10 cellular contexts compared by ENCODE assay signal in genomic region chr4:168632246-168632832, GRCh38.
DNase-seq lines count a peak whose midpoint lies in the region; ATAC-seq and TF ChIP-seq lines count a peak whose summit lies in the region.
"Had no signal": no experiment of that assay in that cellular context is flagged by ENCODE, and none has a peak within 500 bp of the region (broad histone marks: within the 10 kb centered on the region; RNA-seq: fewer than 3 reads in every experiment).

No MANE protein-coding gene starts in this region.

- H3K4me3 Mint-ChIP-seq in naive thymus-derived CD4-positive, alpha-beta T cell = peak overlapping the region in 8 of 10 donors; percentile 15 to 61 (median 48)
- H3K4me3 Mint-ChIP-seq: memory B cell had no signal

- POLR2A ChIA-PET in naive thymus-derived CD4-positive, alpha-beta T cell (lab: Charles Lee) = no interaction called here

- no peaks in the 10 kb centered on the region for H3K36me3 Mint-ChIP-seq in naive thymus-derived CD4-positive, alpha-beta T cell
- H3K36me3 Mint-ChIP-seq: memory B cell had no signal

- peaks cover 0 to 30% (median 0%) of the 10 kb centered on the region in 9 donors for H3K27me3 ChIP-seq in heart left ventricle
- peaks cover 0 to 3% of the 10 kb centered on the region in 2 donors for H3K27me3 ChIP-seq in naive thymus-derived CD4-positive, alpha-beta T cell (ENCODE audit: control insufficient read depth in 2 of 2, insufficient read depth in 2 of 2, low read length in 2 of 2)

- TF ChIP-seq POLR2A in heart left ventricle (IDR thresholded peaks at IDR 0.05) = no peak

- no peaks in the 10 kb centered on the region for H3K36me3 ChIP-seq in heart left ventricle
- H3K36me3 ChIP-seq in naive thymus-derived CD4-positive, alpha-beta T cell (ENCODE audit: control insufficient read depth in 2 of 3, insufficient read depth in 3 of 3, low read length in 3 of 3) = no peaks in the 10 kb centered on the region

- peaks cover 0 to 62% (median 42%) of the 10 kb centered on the region in 12 donors for H3K4me1 ChIP-seq in heart left ventricle
- no peaks in the 10 kb centered on the region for H3K4me1 ChIP-seq in naive thymus-derived CD4-positive, alpha-beta T cell (ENCODE audit: control insufficient read depth in 2 of 2, insufficient read depth in 2 of 2, low read length in 2 of 2)

- peaks cover 0 to 24% (median 10%) of the 10 kb centered on the region in 7 donors for H3K4me1 Mint-ChIP-seq in naive thymus-derived CD4-positive, alpha-beta T cell
- H3K4me1 Mint-ChIP-seq: memory B cell had no signal

- H3K4me3 ChIP-seq in heart left ventricle (peak overlapping the region; percentile 28 to 75 (median 58)), epithelial cell of esophagus (ENCODE audit: low read length) (peak overlapping the region; percentile 64)
- no peak overlapping the region for H3K4me3 ChIP-seq in naive thymus-derived CD4-positive, alpha-beta T cell (ENCODE audit: low read length)

- no peak overlapping the region for H3K27ac Mint-ChIP-seq in naive thymus-derived CD4-positive, alpha-beta T cell
- H3K27ac Mint-ChIP-seq: memory B cell had no signal

- CTCF ChIA-PET in naive thymus-derived CD4-positive, alpha-beta T cell (lab: Charles Lee) = no interaction called here

- no peak for ATAC-seq in heart left ventricle
- no peak for ATAC-seq in naive thymus-derived CD4-positive, alpha-beta T cell
- no peak for ATAC-seq in left lobe of liver

- H3K9me3 ChIP-seq in heart left ventricle = no peaks in the 10 kb centered on the region
- H3K9me3 ChIP-seq in naive thymus-derived CD4-positive, alpha-beta T cell (ENCODE audit: control insufficient read depth in 2 of 3, low read length in 3 of 3) = no peaks in the 10 kb centered on the region

- DNase-seq in heart left ventricle (no peak), cardiac septum (ENCODE audit: low spot score) (no peak), epithelial cell of esophagus (ENCODE audit: low read depth) (no peak), NCI-H146 (lab: John Stamatoyannopoulos, UW) (no peak), left lobe of liver (ENCODE audit: low spot score) (no peak), NCI-H1436 (lab: John Stamatoyannopoulos, UW) (no peak)
- DNase-seq in naive thymus-derived CD4-positive, alpha-beta T cell = no peak
- no peak for DNase-seq in activated CD4-positive, alpha-beta T cell treated with anti-CD3 and anti-CD28 coated beads, Interleukin-2, amount 50 U/mL, for 4 hours
- DNase-seq: NCI-H187 treated with DMSO at 0.1 percent for 48 hours had no signal

- 15 to 23% (median 19%) methylated on average over 8 of the region's 8 CpGs for WGBS in heart left ventricle, 4 donors

- H3K9me3 Mint-ChIP-seq in naive thymus-derived CD4-positive, alpha-beta T cell = peaks cover 0 to 2% (median 0%) of the 10 kb centered on the region in 11 donors
- H3K9me3 Mint-ChIP-seq: memory B cell had no signal

- peaks cover 67 to 81% (median 75%) of the 10 kb centered on the region in 5 donors for H3K27me3 Mint-ChIP-seq in naive thymus-derived CD4-positive, alpha-beta T cell

- TF ChIP-seq CTCF in heart left ventricle (IDR thresholded peaks at IDR 0.05) (no peak), epithelial cell of esophagus (IDR thresholded peaks at IDR 0.05; ENCODE audit: insufficient read depth, low read depth, low read length, missing control alignments) (no peak)

- intact Hi-C loops in heart left ventricle (cut with DNase I) (loop anchor here in 5 of 10 donors (2.0 to 10.0 kb wide), 3 partner anchors 45 to 118 kb away; no protein-coding TSS in a partner anchor), cardiac septum (cut with DNase I) (no loop called here)
- intact Hi-C loops in naive thymus-derived CD4-positive, alpha-beta T cell (cut with micrococcal nuclease) = no loop called here

- H3K27ac ChIP-seq in heart left ventricle = peak overlapping the region; percentile 22 to 87 (median 76)
- no peak overlapping the region for H3K27ac ChIP-seq in naive thymus-derived CD4-positive, alpha-beta T cell (ENCODE audit: low read depth, low read length)
